In the genomic region with DNA sequence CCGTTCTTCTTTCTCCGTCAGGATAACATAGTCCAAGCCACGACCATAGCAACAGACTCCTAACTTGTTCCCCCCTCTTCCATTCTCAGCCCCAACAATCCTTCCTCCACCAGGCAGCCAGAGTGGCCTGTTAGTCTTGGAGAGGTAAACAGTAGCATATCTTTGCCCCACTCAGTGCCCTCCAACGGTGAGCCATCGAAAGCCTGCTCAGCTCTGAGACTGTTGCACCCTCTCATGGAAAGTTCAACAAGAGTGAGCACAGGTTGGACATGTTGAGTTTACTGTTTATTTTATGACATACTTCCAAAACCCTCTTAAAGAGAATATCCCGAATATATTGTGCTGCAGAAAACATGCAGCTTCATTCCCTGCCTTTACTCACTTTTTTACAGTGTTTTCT, we compare ENCODE assay signal across 18 cellular contexts. TPM values are rescaled to one million over a fixed set of nuclear protein-coding genes. Genes with fewer than 3 reads are reported as not detected.
DNase-seq lines count a peak whose midpoint lies in the region; TF ChIP-seq lines count a peak whose summit lies in the region.
"Had no signal": no experiment of that assay in that cellular context is flagged by ENCODE, and none has a peak within 500 bp of the region (broad histone marks: within the 10 kb centered on the region; RNA-seq: fewer than 3 reads in every experiment).

No MANE protein-coding gene starts in this region.

- peaks cover 7% of the 10 kb centered on the region for H3K9me3 Mint-ChIP-seq in endothelial cell (ENCODE audit: unreplicated experiment)
- H3K9me3 Mint-ChIP-seq: CD4-positive, alpha-beta T cell; CD8-positive, alpha-beta T cell had no signal

- TF ChIP-seq CTCF in endothelial cell (IDR thresholded peaks at IDR 0.05; ENCODE audit: unreplicated experiment) (no peak), prostate gland (IDR thresholded peaks at IDR 0.05) (no peak)

- H3K27ac Mint-ChIP-seq in endothelial cell (ENCODE audit: unreplicated experiment), result no peak overlapping the region
- H3K27ac Mint-ChIP-seq: CD14-positive monocyte; CD4-positive, alpha-beta T cell; CD8-positive, alpha-beta T cell had no signal

- H3K27me3 Mint-ChIP-seq in endothelial cell (ENCODE audit: unreplicated experiment), result peaks cover 18% of the 10 kb centered on the region

- no peaks in the 10 kb centered on the region for H3K36me3 ChIP-seq in prostate gland
- H3K36me3 ChIP-seq: BE2C, BLaER1 had no signal

- no peaks in the 10 kb centered on the region for H3K4me1 ChIP-seq in prostate gland (replicated peaks)
- H3K4me1 ChIP-seq: BE2C, BLaER1, Caco-2 had no signal

- peak overlapping the region; percentile 70 for H3K4me3 Mint-ChIP-seq in endothelial cell (ENCODE audit: unreplicated experiment)
- H3K4me3 Mint-ChIP-seq: CD14-positive monocyte; CD4-positive, alpha-beta T cell; CD8-positive, alpha-beta T cell had no signal

- no peak for TF ChIP-seq POLR2A in prostate gland (IDR thresholded peaks at IDR 0.05)

- 79% methylated on average over 6 of the region's 6 CpGs for WGBS in prostate gland

- no peak for DNase-seq in endothelial cell (ENCODE audit: low spot score)
- DNase-seq in mesenteric fat pad (ENCODE audit: low spot score), result peak; percentile 12
- DNase-seq in prostate gland (ENCODE audit: low spot score), result peak; percentile 40
- DNase-seq in CD1c-positive myeloid dendritic cell (ENCODE audit: extremely low spot score), result no peak
- no peak for DNase-seq in GF-D8 (lab: John Stamatoyannopoulos, UW)
- no peak for DNase-seq in NCI-H2029 treated with DMSO at 0.1 percent for 48 hours (lab: John Stamatoyannopoulos, UW)
- DNase-seq: 8988T; ACHN; BE2C; C1 segment of cervical spinal cord; Caco-2; Calu3; CD4-positive, alpha-beta T cell; CD8-positive, alpha-beta T cell; DMS79 treated with DMSO at 0.1 percent for 48 hours had no signal

- H3K27ac ChIP-seq in prostate gland, result no peak overlapping the region
- H3K27ac ChIP-seq: BLaER1 had no signal

- peaks cover 10% of the 10 kb centered on the region for H3K36me3 Mint-ChIP-seq in endothelial cell (ENCODE audit: low read depth, unreplicated experiment)
- H3K36me3 Mint-ChIP-seq: CD14-positive monocyte; CD8-positive, alpha-beta T cell had no signal

- intact Hi-C loops in prostate gland (cut with DNase I), result loop anchor here (10.0 kb wide), 1 partner anchor 983 kb away; no protein-coding TSS in a partner anchor

- no peaks in the 10 kb centered on the region for H3K9me3 ChIP-seq in prostate gland
- H3K9me3 ChIP-seq: Caco-2 had no signal

- no peak overlapping the region for H3K4me3 ChIP-seq in prostate gland
- H3K4me3 ChIP-seq: BLaER1, GM12878 had no signal

- H3K4me1 Mint-ChIP-seq in endothelial cell (ENCODE audit: unreplicated experiment), result peaks cover 14% of the 10 kb centered on the region
- H3K4me1 Mint-ChIP-seq: CD14-positive monocyte had no signal

- H3K27me3 ChIP-seq in prostate gland (replicated peaks; ENCODE audit: insufficient read depth), result no peaks in the 10 kb centered on the region
- H3K27me3 ChIP-seq: BE2C, BLaER1 had no signal

RNA-seq across cellular contexts. Expression of gene BACE2, which starts 30.1 kb away (rescaled TPM):
- total RNA-seq in endothelial cell (ENCODE audit: unreplicated experiment) (151 TPM), mesenteric fat pad (25.8 TPM), prostate gland (100 to 1,000 TPM; 103 to 119 TPM)

Comparison
In these comparisons a context has a peak if more than half of its experiments do, and no peak if none do; other contexts are left out.
1. DNase-seq: peak in mesenteric fat pad (single experiment) and prostate gland (single experiment); none in endothelial cell (single experiment), CD1c-positive myeloid dendritic cell (single experiment), GF-D8 (single experiment) and NCI-H2029 treated with DMSO at 0.1 percent for 48 hours (single experiment).